In genomic region chr10:13115832-13116793, GRCh38 we compare ENCODE assay signal across 13 cellular contexts. TPM values are rescaled to one million over a fixed set of nuclear protein-coding genes. Genes with fewer than 3 reads are reported as not detected.
DNase-seq lines count a peak whose midpoint lies in the region; ATAC-seq lines count a peak whose summit lies in the region.
"Had no signal": no experiment of that assay in that cellular context is flagged by ENCODE, and none has a peak within 500 bp of the region (broad histone marks: within the 10 kb centered on the region; RNA-seq: fewer than 3 reads in every experiment).

No MANE protein-coding gene starts in this region.

- H3K4me3 Mint-ChIP-seq in activated CD4-positive, alpha-beta T cell treated with anti-CD3 and anti-CD28 coated beads for 36 hours = peak overlapping the region; percentile 48

- peaks cover 28% of the 10 kb centered on the region for H3K4me1 Mint-ChIP-seq in activated CD4-positive, alpha-beta T cell treated with anti-CD3 and anti-CD28 coated beads for 36 hours

- POLR2A ChIA-PET in activated CD4-positive, alpha-beta T cell treated with anti-CD3 and anti-CD28 coated beads for 36 hours (lab: Charles Lee) = no interaction called here

- no peaks in the 10 kb centered on the region for H3K27me3 Mint-ChIP-seq in activated CD4-positive, alpha-beta T cell treated with anti-CD3 and anti-CD28 coated beads for 36 hours

- H3K9me3 Mint-ChIP-seq in activated CD4-positive, alpha-beta T cell treated with anti-CD3 and anti-CD28 coated beads for 36 hours (ENCODE audit: low read depth) = no peaks in the 10 kb centered on the region

- peak overlapping the region; percentile 69 for H3K27ac Mint-ChIP-seq in activated CD4-positive, alpha-beta T cell treated with anti-CD3 and anti-CD28 coated beads for 36 hours

- DNase-seq in activated CD4-positive, alpha-beta T cell treated with anti-CD3 and anti-CD28 coated beads for 36 hours = no peak
- DNase-seq in activated CD4-positive, alpha-beta T cell treated with anti-CD3 and anti-CD28 coated beads for 1 hour = no peak
- DNase-seq in OCI-M1 (lab: John Stamatoyannopoulos, UW) (peak; percentile 46), Right ventricle myocardium superior (no peak), sciatic nerve (ENCODE audit: low spot score) (no peak), NCI-H748 (lab: John Stamatoyannopoulos, UW; ENCODE audit: unreplicated experiment) (no peak), activated gamma-delta T cell (lab: John Stamatoyannopoulos, UW) (no peak)
- DNase-seq in stimulated activated naive CD8-positive, alpha-beta T cell treated with anti-CD3 and anti-CD28 coated beads, Interleukin-15, Interleukin-2, amounts not matched to agents 100 U/mL and 50 U/mL, for 24 hours = no peak
- DNase-seq: activated CD8-positive, alpha-beta memory T cell treated with anti-CD3 and anti-CD28 coated beads, Interleukin-2, amount 50 U/mL, for 48 hours; GF-D8; NCI-H187 treated with DMSO at 0.1 percent for 48 hours; SHP77 treated with DMSO at 0.1 percent for 48 hours; testis had no signal

- intact Hi-C loops in activated CD4-positive, alpha-beta T cell treated with anti-CD3 and anti-CD28 coated beads for 36 hours (cut with DNase I, micrococcal nuclease) = no loop called here
- intact Hi-C loops in Right ventricle myocardium superior (cut with DNase I) = no loop called here
- intact Hi-C loops in sciatic nerve (cut with DNase I) = no loop called here

- CTCF ChIA-PET in activated CD4-positive, alpha-beta T cell treated with anti-CD3 and anti-CD28 coated beads for 36 hours (lab: Charles Lee) = interaction anchor here (0.9 kb wide), 2 partner anchors 12 to 16 kb away, joined by 3 read pairs; partner anchors contain the start of gene OPTN

- ATAC-seq in activated CD4-positive, alpha-beta T cell treated with anti-CD3 and anti-CD28 coated beads for 36 hours = peak; percentile 67
- peak; percentile 72 for ATAC-seq in Right ventricle myocardium superior (ENCODE audit: poor library complexity)
- peak; percentile 43 for ATAC-seq in stimulated activated naive CD8-positive, alpha-beta T cell treated with anti-CD3 and anti-CD28 coated beads, Interleukin-15, Interleukin-2, amounts not matched to agents 100 U/mL and 50 U/mL, for 24 hours
- ATAC-seq in sciatic nerve = no peak

- peaks cover 56% of the 10 kb centered on the region for H3K36me3 Mint-ChIP-seq in activated CD4-positive, alpha-beta T cell treated with anti-CD3 and anti-CD28 coated beads for 36 hours (ENCODE audit: low read depth)

RNA-seq across cellular contexts. Expression of gene OPTN, which starts 16.1 kb away (rescaled TPM):
- 10 to 100 TPM; 57.4 to 67.8 TPM for total RNA-seq in activated CD4-positive, alpha-beta T cell treated with anti-CD3 and anti-CD28 coated beads for 36 hours
- total RNA-seq in Right ventricle myocardium superior (149 TPM), sciatic nerve (118 TPM)

RNA-seq across cellular contexts. Expression of gene MCM10, which starts 45.2 kb away (rescaled TPM):
- 10 to 100 TPM; 86.0 to 86.2 TPM for total RNA-seq in activated CD4-positive, alpha-beta T cell treated with anti-CD3 and anti-CD28 coated beads for 36 hours
- total RNA-seq in Right ventricle myocardium superior = 0.30 TPM
- total RNA-seq in sciatic nerve = 0.45 TPM

Comparison
In these comparisons a context has a peak if more than half of its experiments do, and no peak if none do; other contexts are left out.
1. RNA of gene MCM10, which starts 45.2 kb away (total RNA-seq): 86.0 to 86.2 TPM in activated CD4-positive, alpha-beta T cell treated with anti-CD3 and anti-CD28 coated beads for 36 hours; 0.45 TPM in sciatic nerve (single experiment) and 0.30 TPM in Right ventricle myocardium superior (single experiment); every median in the first group is over 10 times any median in the second.